1 cellular context compared by ENCODE assay signal in genomic region chr5:138573223-138573622, GRCh38.
TF ChIP-seq lines count a peak whose summit lies in the region.

No MANE protein-coding gene starts in this region.

TF ChIP-seq in WTC11, 78 proteins besides CTCF, POLR2A, EP300 and RAD21 (continued from another document):
- TF ChIP-seq ZNF512 (CRISPR knock-in tag; IDR thresholded peaks at IDR 0.05; ENCODE audit: borderline replicate concordance) = no peak
- TF ChIP-seq ZNF423 (CRISPR knock-in tag; IDR thresholded peaks at IDR 0.05) = no peak
- TF ChIP-seq RELA (CRISPR knock-in tag; IDR thresholded peaks at IDR 0.05; ENCODE audit: borderline replicate concordance) = no peak
- no peak for TF ChIP-seq ZNF425 (CRISPR knock-in tag; conservative IDR thresholded peaks at IDR 0.05)
- no peak for TF ChIP-seq PRRX2 (CRISPR knock-in tag; IDR thresholded peaks at IDR 0.05)
- no peak for TF ChIP-seq NFATC4 (CRISPR knock-in tag; IDR thresholded peaks at IDR 0.05)
- no peak for TF ChIP-seq ZNF138 (CRISPR knock-in tag; conservative IDR thresholded peaks at IDR 0.05)
- no peak for TF ChIP-seq OVOL2 (CRISPR knock-in tag; IDR thresholded peaks at IDR 0.05; ENCODE audit: borderline replicate concordance)
- no peak for TF ChIP-seq SMAD4 (CRISPR knock-in tag; IDR thresholded peaks at IDR 0.05)
- no peak for TF ChIP-seq ZNF281 (CRISPR knock-in tag; IDR thresholded peaks at IDR 0.05)
- TF ChIP-seq KAT7 (CRISPR knock-in tag; IDR thresholded peaks at IDR 0.05; ENCODE audit: borderline replicate concordance) = no peak
- TF ChIP-seq JAZF1 (CRISPR knock-in tag; IDR thresholded peaks at IDR 0.05) = no peak
- no peak for TF ChIP-seq CREM (CRISPR knock-in tag; IDR thresholded peaks at IDR 0.05)
